ENCODE assay signal across 8 cellular contexts in genomic region chr2:9336534-9337354, GRCh38.
DNase-seq lines count a peak whose midpoint lies in the region; ATAC-seq and TF ChIP-seq lines count a peak whose summit lies in the region.

No MANE protein-coding gene starts in this region.

- TF ChIP-seq POLR2A in vagina (IDR thresholded peaks at IDR 0.05), result no peak

- peaks cover 2% of the 10 kb centered on the region for H3K27me3 Mint-ChIP-seq in neural progenitor cell (ENCODE audit: insufficient read depth, low read depth)

- peaks cover 25% of the 10 kb centered on the region for H3K4me1 Mint-ChIP-seq in neural progenitor cell

- DNase-seq in AG20443 (ENCODE audit: low spot score) (peak; percentile 38), NCI-H1092 treated with DMSO at 0.1 percent for 48 hours (lab: John Stamatoyannopoulos, UW) (peak; percentile 94), SK-N-MC (ENCODE audit: low read depth, low spot score) (peak; percentile 80), left ventricle myocardium superior (no peak), vagina (ENCODE audit: extremely low spot score in 2 of 2) (no peak), neural progenitor cell (ENCODE audit: low spot score) (no peak)

- intact Hi-C loops in left ventricle myocardium superior (cut with micrococcal nuclease) (loop anchor here (10.0 kb wide), 1 partner anchor 192 kb away; no protein-coding TSS in a partner anchor), vagina (cut with DNase I) (loop anchor here (10.0 kb wide), 1 partner anchor 192 kb away; no protein-coding TSS in a partner anchor)

- H3K9ac ChIP-seq in SK-N-MC (ENCODE audit: insufficient read length) (no peak overlapping the region), neural progenitor cell (no peak overlapping the region)

- H3K4me3 ChIP-seq in SK-N-MC (no peak overlapping the region), vagina (no peak overlapping the region), neural progenitor cell (no peak overlapping the region)

- H3F3A ChIP-seq in neural progenitor cell (ENCODE audit: low read depth), result no peaks in the 10 kb centered on the region

- ATAC-seq in left ventricle myocardium superior, result peak; percentile 56
- ATAC-seq in HG02571 (IDR thresholded peaks at IDR 0.05; ENCODE audit: unreplicated experiment), result no peak
- ATAC-seq in GM18519 (IDR thresholded peaks at IDR 0.05; ENCODE audit: low FRiP score, unreplicated experiment), result no peak

- no peaks in the 10 kb centered on the region for H3K27me3 ChIP-seq in vagina
- H3K27me3 ChIP-seq in neural progenitor cell, result no peaks in the 10 kb centered on the region

- H3K9me3 ChIP-seq in SK-N-MC (ENCODE audit: low read depth, low read length) (no peaks in the 10 kb centered on the region), vagina (no peaks in the 10 kb centered on the region), neural progenitor cell (ENCODE audit: low read depth) (no peaks in the 10 kb centered on the region)

- H3K9me3 Mint-ChIP-seq in neural progenitor cell, result peaks cover under 1% of the 10 kb centered on the region

- no peak overlapping the region for H3K4me2 ChIP-seq in neural progenitor cell

- H3K4me1 ChIP-seq in vagina (peaks cover 16% of the 10 kb centered on the region), neural progenitor cell (no peaks in the 10 kb centered on the region)

- no peak overlapping the region for H3K4me3 Mint-ChIP-seq in neural progenitor cell

- no peak for TF ChIP-seq CTCF in vagina (IDR thresholded peaks at IDR 0.05)
- TF ChIP-seq CTCF in neural progenitor cell (IDR thresholded peaks at IDR 0.05), result no peak

- H2AFZ ChIP-seq in neural progenitor cell (replicated peaks), result no peak overlapping the region

- H4K20me1 ChIP-seq in neural progenitor cell (ENCODE audit: low read depth), result no peaks in the 10 kb centered on the region

- H3K27ac ChIP-seq in SK-N-MC (peak overlapping the region; percentile 48), vagina (peak overlapping the region; percentile 73), neural progenitor cell (no peak overlapping the region)

- H3K36me3 Mint-ChIP-seq in neural progenitor cell, result peaks cover 28% of the 10 kb centered on the region

- H3K79me2 ChIP-seq in neural progenitor cell (ENCODE audit: low read depth), result no peaks in the 10 kb centered on the region

- H3K36me3 ChIP-seq in SK-N-MC (ENCODE audit: insufficient read depth, low read length) (no peaks in the 10 kb centered on the region; the same call in 1 of the 2 replicates), vagina (peaks cover 0 to 7% of the 10 kb centered on the region in 2 donors), neural progenitor cell (no peaks in the 10 kb centered on the region)

- no peak overlapping the region for H3K27ac Mint-ChIP-seq in neural progenitor cell

Comparison
In these comparisons a context has a peak if more than half of its experiments do, and no peak if none do; other contexts are left out.
1. DNase-seq: peak in AG20443 (single experiment), NCI-H1092 treated with DMSO at 0.1 percent for 48 hours (single experiment) and SK-N-MC (single experiment); none in left ventricle myocardium superior (single experiment), vagina (0 of 2) and neural progenitor cell (single experiment).